ENCODE assay signal across 1 cellular context in genomic region chr1:1157033-1157365, GRCh38.
TF ChIP-seq lines count a peak whose summit lies in the region.

No MANE protein-coding gene starts in this region.

TF ChIP-seq in HCT116, 20 proteins besides CTCF, POLR2A, EP300 and RAD21 (continued from another document):
- TF ChIP-seq TCF7L2 (IDR thresholded peaks at IDR 0.05; ENCODE audit: borderline replicate concordance, extremely low read depth, insufficient read depth, insufficient read length), result no peak
- no peak for TF ChIP-seq CEBPB (IDR thresholded peaks at IDR 0.05; ENCODE audit: low read depth)
TF ChIP-seq in HCT116: peak in this region for 0.
